Comparison of ENCODE assay signal across 17 cellular contexts in the genomic region with DNA sequence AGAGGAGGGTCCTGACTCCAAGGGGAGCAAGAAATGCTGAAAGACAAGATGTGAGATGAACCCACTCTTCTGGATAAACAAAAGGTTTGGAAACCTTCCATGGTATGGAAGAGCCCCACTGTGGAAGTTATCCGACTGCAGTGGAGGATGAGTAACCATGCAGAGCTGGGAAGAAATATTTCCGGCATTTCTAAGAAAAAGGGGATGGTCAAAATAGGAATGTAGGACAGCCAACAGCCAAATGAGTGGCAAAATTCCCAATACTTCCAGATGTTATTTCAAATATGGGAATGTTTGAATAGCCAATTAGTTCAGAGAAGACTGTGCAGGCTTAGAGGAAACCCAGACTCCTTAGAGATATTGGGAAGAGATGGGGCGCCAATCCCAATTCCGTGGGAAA.
"Had no signal": no experiment of that assay in that cellular context is flagged by ENCODE, and none has a peak within 500 bp of the region (broad histone marks: within the 10 kb centered on the region; RNA-seq: fewer than 3 reads in every experiment).

No MANE protein-coding gene starts in this region.

- H3K27me3 ChIP-seq: cardiac muscle cell, transverse colon had no signal

- H3K9me3 ChIP-seq: prostate gland, transverse colon had no signal

- H3K27me3 Mint-ChIP-seq: activated naive CD8-positive, alpha-beta T cell treated with anti-CD3 and anti-CD28 coated beads, Interleukin-2, amount 10 ng/mL, durations not matched to agents 7 days and 5 days; T-helper 17 cell had no signal

- H3K4me2 ChIP-seq: smooth muscle cell had no signal

- ATAC-seq: left ventricle myocardium superior; right cardiac atrium; stimulated activated naive CD8-positive, alpha-beta T cell treated with anti-CD3 and anti-CD28 coated beads, Interleukin-15, Interleukin-2, amounts not matched to agents 100 U/mL and 50 U/mL, for 24 hours; T-helper 17 cell had no signal

- H3K9me3 Mint-ChIP-seq: activated naive CD8-positive, alpha-beta T cell treated with anti-CD3 and anti-CD28 coated beads, Interleukin-2, amount 10 ng/mL, durations not matched to agents 7 days and 5 days had no signal

- H3K4me1 Mint-ChIP-seq: activated naive CD8-positive, alpha-beta T cell treated with anti-CD3 and anti-CD28 coated beads, Interleukin-2, amount 10 ng/mL, durations not matched to agents 7 days and 5 days; T-helper 17 cell had no signal

- H3K4me3 ChIP-seq: cardiac muscle cell, dorsolateral prefrontal cortex, prostate gland, smooth muscle cell, transverse colon had no signal

- H3K36me3 Mint-ChIP-seq: activated naive CD8-positive, alpha-beta T cell treated with anti-CD3 and anti-CD28 coated beads, Interleukin-2, amount 10 ng/mL, durations not matched to agents 7 days and 5 days had no signal

- H3K27ac ChIP-seq: cardiac muscle cell, prostate gland, transverse colon had no signal

- H3K4me1 ChIP-seq: prostate gland, transverse colon had no signal

- DNase-seq: activated CD4-positive, alpha-beta T cell treated with anti-CD3 and anti-CD28 coated beads, Interleukin-2, amount 50 U/mL, for 1 hour; activated naive CD4-positive, alpha-beta T cell; activated naive CD8-positive, alpha-beta T cell treated with anti-CD3 and anti-CD28 coated beads, Interleukin-2, amount 10 ng/mL, durations not matched to agents 7 days and 5 days; aorta; dorsolateral prefrontal cortex; endodermal cell; erythroblast; kidney glomerular epithelial cell; left ventricle myocardium superior; mesendoderm; right cardiac atrium; stimulated activated naive CD8-positive, alpha-beta T cell treated with anti-CD3 and anti-CD28 coated beads, Interleukin-15, Interleukin-2, amounts not matched to agents 100 U/mL and 50 U/mL, for 24 hours; T-helper 17 cell; transverse colon had no signal

- H3K36me3 ChIP-seq: cardiac muscle cell, prostate gland, transverse colon had no signal

- H3K27ac Mint-ChIP-seq: activated naive CD8-positive, alpha-beta T cell treated with anti-CD3 and anti-CD28 coated beads, Interleukin-2, amount 10 ng/mL, durations not matched to agents 7 days and 5 days; endodermal cell; T-helper 17 cell had no signal

- H3K4me3 Mint-ChIP-seq: activated naive CD8-positive, alpha-beta T cell treated with anti-CD3 and anti-CD28 coated beads, Interleukin-2, amount 10 ng/mL, durations not matched to agents 7 days and 5 days; endodermal cell; T-helper 17 cell had no signal
